28 cellular contexts compared by ENCODE assay signal in the genomic region with DNA sequence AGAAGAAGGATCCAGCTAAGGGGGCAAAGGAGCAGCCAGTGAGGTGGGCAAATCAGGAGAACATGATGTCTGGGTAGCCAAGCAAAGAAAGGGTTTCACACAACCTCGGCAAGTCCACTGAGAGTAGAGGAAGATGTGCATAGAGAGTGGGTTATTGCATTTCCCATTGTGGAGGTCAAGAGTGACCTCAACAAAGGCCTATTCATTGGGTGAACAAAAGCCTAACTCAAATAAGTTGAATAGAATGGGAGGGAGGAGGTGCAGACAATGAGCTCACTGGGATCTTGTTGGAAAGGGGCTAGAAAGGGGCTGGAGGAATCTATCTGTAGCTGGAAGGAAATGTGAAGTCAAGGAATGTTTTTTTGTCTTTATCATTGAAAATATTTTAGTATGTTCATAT. TPM values are rescaled to one million over a fixed set of nuclear protein-coding genes. Genes with fewer than 3 reads are reported as not detected.
A peak's percentile ranks its signal among the peaks of the same experiment; 100 is the strongest.
DNase-seq lines count a peak whose midpoint lies in the region; ATAC-seq and TF ChIP-seq lines count a peak whose summit lies in the region.
"Had no signal": no experiment of that assay in that cellular context is flagged by ENCODE, and none has a peak within 500 bp of the region (broad histone marks: within the 10 kb centered on the region; RNA-seq: fewer than 3 reads in every experiment).

No MANE protein-coding gene starts in this region.

- intact Hi-C loops in psoas muscle (cut with DNase I) = no loop called here

- WGBS in psoas muscle, 3 donors = 60 to 74% (median 67%) methylated on average over 1 of the region's 1 CpG

- no peak overlapping the region for H3K4me3 ChIP-seq in psoas muscle
- H3K4me3 ChIP-seq: gastrocnemius medialis, hepatocyte, SJSA1, upper lobe of right lung had no signal

- H3K4me1 ChIP-seq in psoas muscle = no peaks in the 10 kb centered on the region
- H3K4me1 ChIP-seq: gastrocnemius medialis, SJSA1, upper lobe of right lung had no signal

- H3K36me3 ChIP-seq in psoas muscle (ENCODE audit: insufficient read depth in 1 of 2, low read depth in 1 of 2) = no peaks in the 10 kb centered on the region
- H3K36me3 ChIP-seq: gastrocnemius medialis, SJSA1, upper lobe of right lung had no signal

- DNase-seq in C1 segment of cervical spinal cord (lab: John Stamatoyannopoulos, UW) = peak in 11 of 14 donors; percentile 0 to 63 (median 42)
- peak; percentile 95 for DNase-seq in medulla oblongata (ENCODE audit: extremely low spot score)
- DNase-seq in putamen (ENCODE audit: low spot score) = peak; percentile 95
- DNase-seq in psoas muscle = no peak
- no peak for DNase-seq in GM19238 (ENCODE audit: insufficient read length, low spot score)
- DNase-seq: activated CD4-positive, alpha-beta T cell treated with anti-CD3 and anti-CD28 coated beads, Interleukin-2, amount 50 U/mL, for 1 hour; activated gamma-delta T cell; activated T-cell treated with anti-CD3 and anti-CD28 coated beads, Interleukin-2, amount 50 U/mL, for 24 hours; CD4-positive, CD25-positive, alpha-beta regulatory T cell; cortex of kidney; DMS79 treated with DMSO at 0.1 percent for 48 hours; gastrocnemius medialis; GF-D8; KBM-7; left colon; NCI-H1092 treated with DMSO at 0.1 percent for 48 hours; NCI-H1694 treated with DMSO at 0.1 percent for 48 hours; NCI-H2171 treated with DMSO at 0.1 percent for 48 hours; NCI-H510A; RPMI8226; stimulated activated CD4-positive, alpha-beta T cell treated with anti-CD3 and anti-CD28 coated beads, Interleukin-15, amount 100 ng/mL, for 24 hours; stimulated activated CD4-positive, alpha-beta T cell treated with anti-CD3 and anti-CD28 coated beads, Interleukin-4, amount 100 ng/mL, for 4 hours; upper lobe of right lung had no signal

- H3K9me3 ChIP-seq in psoas muscle = no peaks in the 10 kb centered on the region
- H3K9me3 ChIP-seq: gastrocnemius medialis, SJSA1, upper lobe of right lung had no signal

- no peak for ATAC-seq in psoas muscle
- no peak for ATAC-seq in HG03342 (IDR thresholded peaks at IDR 0.05; ENCODE audit: unreplicated experiment)
- ATAC-seq in GM18520 (IDR thresholded peaks at IDR 0.05; ENCODE audit: unreplicated experiment) = no peak
- ATAC-seq: gastrocnemius medialis, left colon, upper lobe of right lung had no signal

- H3K27me3 ChIP-seq in psoas muscle (ENCODE audit: insufficient read depth in 3 of 3, low read length in 2 of 3) = no peaks in the 10 kb centered on the region
- H3K27me3 ChIP-seq: gastrocnemius medialis, hepatocyte, SJSA1, upper lobe of right lung had no signal

- TF ChIP-seq CTCF in psoas muscle (IDR thresholded peaks at IDR 0.05) = no peak

- peak overlapping the region; percentile 83 for H3K27ac ChIP-seq in cingulate gyrus (ENCODE audit: low read depth, low read length)
- H3K27ac ChIP-seq in psoas muscle = no peak overlapping the region
- H3K27ac ChIP-seq: gastrocnemius medialis, hepatocyte, SJSA1, upper lobe of right lung had no signal

RNA-seq across cellular contexts. Expression of a gene that starts 14.0 kb away (rescaled TPM):
- total RNA-seq in psoas muscle = 10 to 100 TPM; 23.1 to 31.2 (median 29.8) TPM
- 10 to 100 TPM; 47.6 to 80.5 (median 78.3) TPM for polyA plus RNA-seq in psoas muscle

Comparison
In these comparisons a context has a peak if more than half of its experiments do, and no peak if none do; other contexts are left out.
1. DNase-seq: peak in C1 segment of cervical spinal cord (11 of 14), medulla oblongata (single experiment) and putamen (single experiment); none in psoas muscle (0 of 2) and GM19238 (single experiment).